20 cellular contexts compared by ENCODE assay signal in the genomic region with DNA sequence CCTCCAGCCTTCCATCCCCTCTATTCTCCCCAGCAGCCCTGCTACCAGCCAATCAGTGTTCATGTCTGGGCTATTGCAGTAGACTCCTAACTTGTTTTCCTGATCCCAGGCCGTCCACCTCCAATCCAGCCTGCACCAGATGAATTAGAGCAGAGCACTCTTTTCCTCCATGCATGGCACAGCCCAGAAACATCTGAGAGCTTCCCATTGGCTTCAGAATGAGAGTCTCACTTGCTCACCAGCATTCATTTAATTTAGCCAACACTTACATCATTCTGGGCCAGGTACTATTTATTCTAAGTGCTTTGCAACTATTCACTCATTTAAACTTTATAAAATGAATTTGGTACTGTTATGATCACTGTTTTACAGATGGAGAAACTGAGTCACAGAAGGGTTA. TPM values are rescaled to one million over a fixed set of nuclear protein-coding genes. Genes with fewer than 3 reads are reported as not detected.
DNase-seq lines count a peak whose midpoint lies in the region; ATAC-seq and TF ChIP-seq lines count a peak whose summit lies in the region.
"Had no signal": no experiment of that assay in that cellular context is flagged by ENCODE, and none has a peak within 500 bp of the region (broad histone marks: within the 10 kb centered on the region; RNA-seq: fewer than 3 reads in every experiment).

No MANE protein-coding gene starts in this region.

- H3K4me2 ChIP-seq in mesenchymal stem cell (ENCODE audit: low read length, poor library complexity, severe bottlenecking) = no peak overlapping the region

- no peak overlapping the region for H2BK5ac ChIP-seq in mesenchymal stem cell (ENCODE audit: low read depth, low read length, poor library complexity, severe bottlenecking)

- H3K23ac ChIP-seq in mesenchymal stem cell (ENCODE audit: low read length in 2 of 2) = no peak overlapping the region

- H3K36me3 ChIP-seq in mesenchymal stem cell (ENCODE audit: control insufficient read depth in 1 of 2, insufficient read depth in 2 of 2, low read depth in 1 of 2, low read length in 2 of 2) = no peaks in the 10 kb centered on the region
- H3K36me3 ChIP-seq: MG63 had no signal

- peaks cover 7% of the 10 kb centered on the region for H3K4me1 ChIP-seq in mesenchymal stem cell (ENCODE audit: control insufficient read depth, insufficient read depth, low read depth, low read length)

- H3K9me3 ChIP-seq in mesenchymal stem cell (ENCODE audit: control insufficient read depth, low read length) = no peaks in the 10 kb centered on the region
- H3K9me3 ChIP-seq: MG63 had no signal

- H3K4ac ChIP-seq in mesenchymal stem cell (ENCODE audit: low read depth in 1 of 2, low read length in 2 of 2) = no peak overlapping the region

- 93% methylated on average over 1 of the region's 1 CpG for WGBS in mesenchymal stem cell

- H3K18ac ChIP-seq in mesenchymal stem cell (ENCODE audit: low read depth in 1 of 2, low read length in 2 of 2) = no peak overlapping the region

- H3K27me3 Mint-ChIP-seq in activated naive CD4-positive, alpha-beta T cell treated with anti-CD3 and anti-CD28 coated beads, Interleukin-2, amount 50 U/mL, for 24 hours = no peaks in the 10 kb centered on the region
- peaks cover 3% of the 10 kb centered on the region for H3K27me3 Mint-ChIP-seq in activated naive CD8-positive, alpha-beta T cell treated with anti-CD3 and anti-CD28 coated beads, Interleukin-2, amount 50 U/mL, for 24 hours

- H3K27ac Mint-ChIP-seq in activated naive CD4-positive, alpha-beta T cell treated with anti-CD3 and anti-CD28 coated beads, Interleukin-2, amount 50 U/mL, for 24 hours = peak overlapping the region; percentile 15
- no peak overlapping the region for H3K27ac Mint-ChIP-seq in activated naive CD4-positive, alpha-beta T cell treated with anti-CD3 and anti-CD28 coated beads, Interleukin-2, amount 50 U/mL, for 72 hours
- H3K27ac Mint-ChIP-seq in activated naive CD8-positive, alpha-beta T cell treated with anti-CD3 and anti-CD28 coated beads, Interleukin-2, amount 50 U/mL, for 24 hours = no peak overlapping the region

- peaks cover 8% of the 10 kb centered on the region for H3K4me1 Mint-ChIP-seq in activated naive CD4-positive, alpha-beta T cell treated with anti-CD3 and anti-CD28 coated beads, Interleukin-2, amount 50 U/mL, for 24 hours
- H3K4me1 Mint-ChIP-seq in activated naive CD8-positive, alpha-beta T cell treated with anti-CD3 and anti-CD28 coated beads, Interleukin-2, amount 50 U/mL, for 24 hours = peaks cover 11% of the 10 kb centered on the region

- no peak overlapping the region for H3K9ac ChIP-seq in mesenchymal stem cell (ENCODE audit: low read length)

- H2BK12ac ChIP-seq in mesenchymal stem cell (ENCODE audit: low read length in 2 of 2) = peak overlapping the region; percentile 30 to 56

- H3K4me3 Mint-ChIP-seq in activated naive CD4-positive, alpha-beta T cell treated with anti-CD3 and anti-CD28 coated beads, Interleukin-2, amount 50 U/mL, for 24 hours = no peak overlapping the region
- no peak overlapping the region for H3K4me3 Mint-ChIP-seq in activated naive CD8-positive, alpha-beta T cell treated with anti-CD3 and anti-CD28 coated beads, Interleukin-2, amount 50 U/mL, for 24 hours
- H3K4me3 Mint-ChIP-seq: CD8-positive, alpha-beta memory T cell had no signal

- H3K9me3 Mint-ChIP-seq in activated naive CD4-positive, alpha-beta T cell treated with anti-CD3 and anti-CD28 coated beads, Interleukin-2, amount 50 U/mL, for 24 hours = no peaks in the 10 kb centered on the region
- no peaks in the 10 kb centered on the region for H3K9me3 Mint-ChIP-seq in activated naive CD4-positive, alpha-beta T cell treated with anti-CD3 and anti-CD28 coated beads, Interleukin-2, amount 50 U/mL, for 72 hours
- H3K9me3 Mint-ChIP-seq in activated naive CD8-positive, alpha-beta T cell treated with anti-CD3 and anti-CD28 coated beads, Interleukin-2, amount 50 U/mL, for 24 hours = no peaks in the 10 kb centered on the region
- H3K9me3 Mint-ChIP-seq: CD8-positive, alpha-beta memory T cell had no signal

- H3K4me3 ChIP-seq in mesenchymal stem cell (ENCODE audit: insufficient read depth in 1 of 2, low read depth in 1 of 2, low read length in 2 of 2) = no peak overlapping the region
- H3K4me3 ChIP-seq: MG63 had no signal

- H2BK15ac ChIP-seq in mesenchymal stem cell (ENCODE audit: low read depth, poor library complexity, severe bottlenecking) = no peak overlapping the region

- no peak overlapping the region for H4K8ac ChIP-seq in mesenchymal stem cell (ENCODE audit: low read length)

- no peak overlapping the region for H3K14ac ChIP-seq in mesenchymal stem cell (ENCODE audit: low read length in 2 of 2)

- CTCF ChIA-PET in RWPE1 (lab: Yijun Ruan, JAX) = interaction anchor here (1.0 kb wide), 1 partner anchor 43 kb away, joined by 3 read pairs; no protein-coding TSS in a partner anchor

- no peak overlapping the region for H2BK120ac ChIP-seq in mesenchymal stem cell (ENCODE audit: low read depth, low read length)

- H3K36me3 Mint-ChIP-seq in activated naive CD4-positive, alpha-beta T cell treated with anti-CD3 and anti-CD28 coated beads, Interleukin-2, amount 50 U/mL, for 24 hours = no peaks in the 10 kb centered on the region
- H3K36me3 Mint-ChIP-seq in activated naive CD4-positive, alpha-beta T cell treated with anti-CD3 and anti-CD28 coated beads, Interleukin-2, amount 50 U/mL, for 72 hours = no peaks in the 10 kb centered on the region
- H3K36me3 Mint-ChIP-seq in activated naive CD8-positive, alpha-beta T cell treated with anti-CD3 and anti-CD28 coated beads, Interleukin-2, amount 50 U/mL, for 24 hours (ENCODE audit: low read depth) = no peaks in the 10 kb centered on the region
- H3K36me3 Mint-ChIP-seq: CD8-positive, alpha-beta memory T cell had no signal

- H4K91ac ChIP-seq in mesenchymal stem cell (ENCODE audit: low read length) = peak overlapping the region; percentile 45

- no peak for DNase-seq in activated naive CD4-positive, alpha-beta T cell treated with anti-CD3 and anti-CD28 coated beads, Interleukin-2, amount 50 U/mL, for 72 hours (ENCODE audit: low spot score in 2 of 2)
- DNase-seq in RWPE1 (ENCODE audit: low spot score) (no peak), mesenchymal stem cell (no peak)
- peak; percentile 13 for DNase-seq in stimulated activated CD8-positive, alpha-beta memory T cell treated with anti-CD3 and anti-CD28 coated beads, Interleukin-4, amount 100 ng/mL, for 48 hours
- DNase-seq in activated naive CD8-positive, alpha-beta T cell treated with anti-CD3 and anti-CD28 coated beads, Interleukin-2, amount 50 U/mL, for 24 hours = no peak
- DNase-seq: 8988T; AML-193; Calu3; CD8-positive, alpha-beta memory T cell; DMS153; MG63; NCI-H1417; NCI-H1694 treated with DMSO at 0.1 percent for 48 hours; NCI-H2081 treated with DMSO at 0.1 percent for 48 hours; NCI-H2171 treated with DMSO at 0.1 percent for 48 hours; NCI-H524 treated with DMSO at 0.1 percent for 48 hours; SHP77 had no signal

- no peak overlapping the region for H2AFZ ChIP-seq in mesenchymal stem cell (ENCODE audit: low read depth, low read length)

- TF ChIP-seq CTCF in RWPE1 (conservative IDR thresholded peaks at IDR 0.05; ENCODE audit: low read depth) = no peak

- no peaks in the 10 kb centered on the region for H3K79me1 ChIP-seq in mesenchymal stem cell (replicated peaks; ENCODE audit: low read length, poor library complexity, severe bottlenecking)

- POLR2A ChIA-PET in RWPE1 (lab: Yijun Ruan, JAX; ENCODE audit: low non-redundant PET) = no interaction called here

- no peak for ATAC-seq in activated naive CD4-positive, alpha-beta T cell treated with anti-CD3 and anti-CD28 coated beads, Interleukin-2, amount 50 U/mL, for 72 hours
- no peak for ATAC-seq in HG03135 (IDR thresholded peaks at IDR 0.05; ENCODE audit: unreplicated experiment)
- ATAC-seq in GM21447 (IDR thresholded peaks at IDR 0.05; ENCODE audit: unreplicated experiment) = no peak
- ATAC-seq in activated naive CD8-positive, alpha-beta T cell treated with anti-CD3 and anti-CD28 coated beads, Interleukin-2, amount 50 U/mL, for 24 hours = no peak

- no peaks in the 10 kb centered on the region for H3K27me3 ChIP-seq in mesenchymal stem cell (ENCODE audit: control insufficient read depth in 1 of 2, insufficient read depth in 1 of 2, low read length in 2 of 2)
- H3K27me3 ChIP-seq: MG63 had no signal

- peak overlapping the region; percentile 81 for H2AK5ac ChIP-seq in mesenchymal stem cell (ENCODE audit: low read length, severe bottlenecking)

- H3K27ac ChIP-seq in RWPE1 = peak overlapping the region; percentile 92; the same call in 1 of the 2 replicates
- H3K27ac ChIP-seq in mesenchymal stem cell (ENCODE audit: low read length, poor library complexity, severe bottlenecking) = no peak overlapping the region

RNA-seq across cellular contexts. Expression of gene DUSP5, which starts 51.4 kb away (rescaled TPM):
- total RNA-seq in activated naive CD4-positive, alpha-beta T cell treated with anti-CD3 and anti-CD28 coated beads, Interleukin-2, amount 50 U/mL, for 72 hours = 10 to 100 TPM; 23.0 to 32.4 TPM
- 4.4 TPM for polyA plus RNA-seq in mesenchymal stem cell (2013, experiment 1 of 2)
- polyA plus RNA-seq in mesenchymal stem cell (2013, experiment 2 of 2) = 4.4 TPM
